ENCODE assay signal across 8 cellular contexts in the genomic region with DNA sequence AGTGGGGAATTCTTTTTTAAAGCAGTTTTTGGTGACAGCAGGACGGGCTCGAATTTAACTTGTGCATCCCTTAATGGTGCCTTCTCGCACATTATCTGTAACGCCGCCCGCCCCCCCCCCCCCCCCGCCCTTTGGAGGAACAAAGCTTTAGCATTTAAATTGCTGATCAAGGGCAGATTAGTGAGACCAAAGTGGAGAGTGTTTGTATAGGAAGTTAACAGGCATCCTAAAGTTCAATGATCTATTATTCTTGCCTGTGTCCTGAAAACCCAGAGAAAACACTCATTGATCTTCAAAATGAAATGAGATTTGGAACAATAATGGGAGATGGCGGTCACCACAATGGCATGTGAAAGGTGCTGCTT. TPM values are rescaled to one million over a fixed set of nuclear protein-coding genes. Genes with fewer than 3 reads are reported as not detected.
DNase-seq lines count a peak whose midpoint lies in the region; TF ChIP-seq lines count a peak whose summit lies in the region.

No MANE protein-coding gene starts in this region.

- H3K79me2 ChIP-seq in SU-DHL-6 (ENCODE audit: insufficient read depth, low read length) = peaks cover 83% of the 10 kb centered on the region

- no peak overlapping the region for H2AFZ ChIP-seq in SU-DHL-6 (ENCODE audit: low read depth, low read length, severe bottlenecking)

- DNase-seq in GM13976 (ENCODE audit: low spot score) (peak; percentile 28), fibroblast of villous mesenchyme (ENCODE audit: low read depth) (no peak), skeletal muscle cell (ENCODE audit: low read depth) (no peak), NCI-H128 (lab: John Stamatoyannopoulos, UW; ENCODE audit: unreplicated experiment) (no peak), kidney tubule cell (ENCODE audit: low spot score) (no peak), globus pallidus (ENCODE audit: low spot score) (no peak)
- DNase-seq in stimulated activated CD4-positive, alpha-beta T cell treated with anti-CD3 and anti-CD28 coated beads, Interleukin-4, amount 100 ng/mL, for 4 hours = no peak

- H3K9ac ChIP-seq in SU-DHL-6 (ENCODE audit: low read length) = peak overlapping the region; percentile 98

- H3K27ac ChIP-seq in SU-DHL-6 (ENCODE audit: low read depth, low read length) = peak overlapping the region; percentile 89

- no peaks in the 10 kb centered on the region for H3K9me2 ChIP-seq in SU-DHL-6 (replicated peaks; ENCODE audit: insufficient read depth, low read length)

- H3K9me3 ChIP-seq in SU-DHL-6 (ENCODE audit: insufficient read depth, low read length) = no peaks in the 10 kb centered on the region

- TF ChIP-seq CTCF in GM13976 (IDR thresholded peaks at IDR 0.05; ENCODE audit: borderline replicate concordance, control extremely low read depth, extremely low read depth, insufficient read depth, missing control alignments) (no peak), SU-DHL-6 (IDR thresholded peaks at IDR 0.05; ENCODE audit: insufficient read depth, low read length, poor library complexity, severe bottlenecking) (no peak), fibroblast of villous mesenchyme (IDR thresholded peaks at IDR 0.05; ENCODE audit: insufficient read depth, low read depth, low read length) (no peak)

- H3F3A ChIP-seq in SU-DHL-6 (ENCODE audit: insufficient read depth) = peaks cover 52% of the 10 kb centered on the region

- peaks cover 16% of the 10 kb centered on the region; the same call in 1 of the 2 replicates for H4K20me1 ChIP-seq in SU-DHL-6 (ENCODE audit: low read depth, low read length)

- H3K27me3 ChIP-seq in SU-DHL-6 (ENCODE audit: low read length) = no peaks in the 10 kb centered on the region

- peak overlapping the region; percentile 88 for H3K4me2 ChIP-seq in SU-DHL-6 (ENCODE audit: low read depth, low read length, poor library complexity, severe bottlenecking)

- in situ Hi-C loops in GM13976 (cut with MboI; ENCODE audit: low sequenced_read_pairs, unreplicated experiment) = no loop called here

- H3K36me3 ChIP-seq in SU-DHL-6 (ENCODE audit: low read length) = peaks cover 42% of the 10 kb centered on the region

- H3K4me3 ChIP-seq in SU-DHL-6 (ENCODE audit: insufficient read depth, low read length, poor library complexity, severe bottlenecking) (peak overlapping the region; percentile 97), fibroblast of villous mesenchyme (ENCODE audit: low read depth, low read length) (peak overlapping the region; percentile 90), skeletal muscle cell (ENCODE audit: low read depth, low read length) (peak overlapping the region; percentile 70)

RNA-seq across cellular contexts. Expression of a gene that starts 2.3 kb away (rescaled TPM):
- total RNA-seq in fibroblast of villous mesenchyme = 44.1 and 70.8 TPM in 2 replicates
